In genomic region chr4:112830753-112831386, GRCh38 we compare ENCODE assay signal across 11 cellular contexts.
"Had no signal": no experiment of that assay in that cellular context is flagged by ENCODE, and none has a peak within 500 bp of the region (broad histone marks: within the 10 kb centered on the region; RNA-seq: fewer than 3 reads in every experiment).

No MANE protein-coding gene starts in this region.

- H3K4me1 ChIP-seq: HAP-1 had no signal

- FAIRE-seq: H1, H54 had no signal

- H3K27ac ChIP-seq: GM23248 had no signal

- DNase-seq: GM23248, GOT3, H7, H9, HCEC 1CT, HFFc6 had no signal

- H3K4me3 ChIP-seq: GM23248, GM23338, HAP-1 had no signal

- H3K36me3 ChIP-seq: HAP-1 had no signal

- ATAC-seq: GM23338, HCT116 had no signal

- H3K9ac ChIP-seq: GM23248 had no signal
